Comparison of ENCODE assay signal across 18 cellular contexts in genomic region chr6:129660346-129660676, GRCh38. TPM values are rescaled to one million over a fixed set of nuclear protein-coding genes. Genes with fewer than 3 reads are reported as not detected.
DNase-seq lines count a peak whose midpoint lies in the region; ATAC-seq and TF ChIP-seq lines count a peak whose summit lies in the region.
"Had no signal": no experiment of that assay in that cellular context is flagged by ENCODE, and none has a peak within 500 bp of the region (broad histone marks: within the 10 kb centered on the region; RNA-seq: fewer than 3 reads in every experiment).

No MANE protein-coding gene starts in this region.

- TF ChIP-seq CTCF in epithelial cell of proximal tubule (conservative IDR thresholded peaks at IDR 0.05; ENCODE audit: low read depth, low read length) (no peak), thyroid gland (IDR thresholded peaks at IDR 0.05) (no peak)

- DNase-seq in T-helper 17 cell = no peak
- DNase-seq in epithelial cell of proximal tubule (ENCODE audit: low read depth) = no peak
- DNase-seq in thyroid gland = peak in 1 of 2 donors; percentile 20
- DNase-seq in DMS153 treated with DMSO at 0.1 percent for 48 hours (lab: John Stamatoyannopoulos, UW; ENCODE audit: unreplicated experiment) = no peak
- DNase-seq in AG20443 (ENCODE audit: low spot score) = no peak
- no peak for DNase-seq in activated CD4-positive, alpha-beta T cell treated with anti-CD3 and anti-CD28 coated beads, Interleukin-2, amount 10 ng/mL, durations not matched to agents 24 days and 14 days
- DNase-seq: activated CD4-positive, alpha-beta T cell treated with anti-CD3 and anti-CD28 coated beads, Interleukin-2, amount 50 U/mL, for 4 hours; activated T-cell treated with anti-CD3 and anti-CD28 coated beads, Interleukin-2, amount 50 U/mL, for 24 hours; effector CD8-positive, alpha-beta T cell; left lung; MV-4-11; naive thymus-derived CD4-positive, alpha-beta T cell; NCI-H2029 treated with DMSO at 0.1 percent for 48 hours had no signal

- no peaks in the 10 kb centered on the region for H3K27me3 ChIP-seq in muscle layer of duodenum (ENCODE audit: low read depth, low read length)
- H3K27me3 ChIP-seq in thyroid gland = no peaks in the 10 kb centered on the region
- H3K27me3 ChIP-seq: cardiac muscle cell, left lung had no signal

- intact Hi-C loops in thyroid gland (cut with DNase I) = no loop called here
- intact Hi-C loops in activated CD4-positive, alpha-beta T cell treated with anti-CD3 and anti-CD28 coated beads, Interleukin-2, amount 10 ng/mL, durations not matched to agents 24 days and 14 days (cut with micrococcal nuclease) = no loop called here

- H3K27ac Mint-ChIP-seq in T-helper 17 cell = peak overlapping the region; percentile 56
- no peak overlapping the region for H3K27ac Mint-ChIP-seq in activated CD4-positive, alpha-beta T cell treated with anti-CD3 and anti-CD28 coated beads, Interleukin-2, amount 10 ng/mL, durations not matched to agents 24 days and 14 days
- H3K27ac Mint-ChIP-seq: activated T-cell treated with anti-CD3 and anti-CD28 coated beads, Interleukin-2, amount 50 U/mL, for 24 hours; naive thymus-derived CD4-positive, alpha-beta T cell had no signal

- H3K36me3 Mint-ChIP-seq in T-helper 17 cell (ENCODE audit: low read depth) = peaks cover 5% of the 10 kb centered on the region
- H3K36me3 Mint-ChIP-seq in activated CD4-positive, alpha-beta T cell treated with anti-CD3 and anti-CD28 coated beads, Interleukin-2, amount 10 ng/mL, durations not matched to agents 24 days and 14 days (ENCODE audit: low read depth) = no peaks in the 10 kb centered on the region

- no peaks in the 10 kb centered on the region for H3K36me3 ChIP-seq in muscle layer of duodenum (ENCODE audit: control insufficient read depth in 1 of 2, insufficient read depth in 2 of 2, low read length in 2 of 2)
- H3K36me3 ChIP-seq in thyroid gland = no peaks in the 10 kb centered on the region
- H3K36me3 ChIP-seq: cardiac muscle cell, left lung had no signal

- no peaks in the 10 kb centered on the region for H3K27me3 Mint-ChIP-seq in T-helper 17 cell
- H3K27me3 Mint-ChIP-seq in activated CD4-positive, alpha-beta T cell treated with anti-CD3 and anti-CD28 coated beads, Interleukin-2, amount 10 ng/mL, durations not matched to agents 24 days and 14 days = no peaks in the 10 kb centered on the region
- H3K27me3 Mint-ChIP-seq: activated T-cell treated with anti-CD3 and anti-CD28 coated beads, Interleukin-2, amount 50 U/mL, for 24 hours; IgD-negative memory B cell had no signal

- H3K9me3 Mint-ChIP-seq in activated CD4-positive, alpha-beta T cell treated with anti-CD3 and anti-CD28 coated beads, Interleukin-2, amount 10 ng/mL, durations not matched to agents 24 days and 14 days = no peaks in the 10 kb centered on the region
- H3K9me3 Mint-ChIP-seq: activated T-cell treated with anti-CD3 and anti-CD28 coated beads, Interleukin-2, amount 50 U/mL, for 24 hours; IgD-negative memory B cell had no signal

- H3K27ac ChIP-seq in muscle layer of duodenum (ENCODE audit: low read length) = peak overlapping the region; percentile 15
- peak overlapping the region in 2 of 3 donors; percentile 29 to 50 for H3K27ac ChIP-seq in thyroid gland
- H3K27ac ChIP-seq: C4-2B, cardiac muscle cell, SK-N-MC had no signal

- no peak for TF ChIP-seq POLR2A in thyroid gland (IDR thresholded peaks at IDR 0.05)

- H3K4me3 Mint-ChIP-seq in T-helper 17 cell = no peak overlapping the region
- no peak overlapping the region for H3K4me3 Mint-ChIP-seq in activated CD4-positive, alpha-beta T cell treated with anti-CD3 and anti-CD28 coated beads, Interleukin-2, amount 10 ng/mL, durations not matched to agents 24 days and 14 days
- H3K4me3 Mint-ChIP-seq: activated T-cell treated with anti-CD3 and anti-CD28 coated beads, Interleukin-2, amount 50 U/mL, for 24 hours; IgD-negative memory B cell; naive thymus-derived CD4-positive, alpha-beta T cell had no signal

- H3K4me1 ChIP-seq in muscle layer of duodenum (ENCODE audit: control insufficient read depth in 1 of 2, insufficient read depth in 2 of 2, low read length in 2 of 2) = peaks cover 6 to 12% of the 10 kb centered on the region in 2 donors
- H3K4me1 ChIP-seq in thyroid gland = peaks cover 35 to 49% of the 10 kb centered on the region in 2 donors

- H3K4me3 ChIP-seq in epithelial cell of proximal tubule (ENCODE audit: low read depth, low read length) (peak overlapping the region; percentile 32), muscle layer of duodenum (ENCODE audit: low read depth in 1 of 2, low read length in 2 of 2) (no peak overlapping the region), thyroid gland (replicated peaks in 1 of 3) (no peak overlapping the region)
- H3K4me3 ChIP-seq: cardiac muscle cell, left lung, SK-N-MC had no signal

- 43 to 44% methylated on average over 2 of the region's 2 CpGs for WGBS in thyroid gland, 2 donors

- peaks cover 17% of the 10 kb centered on the region for H3K4me1 Mint-ChIP-seq in T-helper 17 cell
- peaks cover 14% of the 10 kb centered on the region for H3K4me1 Mint-ChIP-seq in activated CD4-positive, alpha-beta T cell treated with anti-CD3 and anti-CD28 coated beads, Interleukin-2, amount 10 ng/mL, durations not matched to agents 24 days and 14 days

- no peak for ATAC-seq in T-helper 17 cell
- ATAC-seq: left lung; naive thymus-derived CD4-positive, alpha-beta T cell had no signal

- H3K9me3 ChIP-seq in T-helper 17 cell (ENCODE audit: control insufficient read depth, low read length, poor library complexity, severe bottlenecking) (no peaks in the 10 kb centered on the region), muscle layer of duodenum (ENCODE audit: control insufficient read depth in 1 of 2, low read length in 2 of 2) (no peaks in the 10 kb centered on the region), thyroid gland (no peaks in the 10 kb centered on the region)
- H3K9me3 ChIP-seq: left lung had no signal

RNA-seq across cellular contexts. Expression of gene ARHGAP18, which starts 49.7 kb away (rescaled TPM):
- total RNA-seq in T-helper 17 cell (10 to 100 TPM in 1 of 2 donors, 1 to 10 TPM in 1; 3.7 to 26.7 TPM), epithelial cell of proximal tubule (24.5 and 26.9 TPM in 2 replicates), thyroid gland (10 to 100 TPM; 26.5 to 31.6 (median 28.3) TPM)
- total RNA-seq in activated CD4-positive, alpha-beta T cell treated with anti-CD3 and anti-CD28 coated beads, Interleukin-2, amount 10 ng/mL, durations not matched to agents 24 days and 14 days = 3.2 and 3.8 TPM in 2 replicates
